In genomic region chr21:25638634-25639166, GRCh38 we compare ENCODE assay signal across 9 cellular contexts. TPM values are rescaled to one million over a fixed set of nuclear protein-coding genes. Genes with fewer than 3 reads are reported as not detected.
DNase-seq lines count a peak whose midpoint lies in the region; ATAC-seq and TF ChIP-seq lines count a peak whose summit lies in the region.
"Had no signal": no experiment of that assay in that cellular context is flagged by ENCODE, and none has a peak within 500 bp of the region (broad histone marks: within the 10 kb centered on the region; RNA-seq: fewer than 3 reads in every experiment).

No MANE protein-coding gene starts in this region.

- H3K9me3 Mint-ChIP-seq in activated T-cell treated with anti-CD3 and anti-CD28 coated beads, Interleukin-2, amount 50 U/mL, for 72 hours: peaks cover 3 to 4% of the 10 kb centered on the region in 2 donors

- H3K27ac ChIP-seq in Karpas-422 (ENCODE audit: low read length) (no peak overlapping the region), coronary artery (peak overlapping the region; percentile 54 to 77), muscle layer of colon (ENCODE audit: low read depth, low read length) (peak overlapping the region; percentile 16)
- H3K27ac ChIP-seq: epithelial cell of prostate had no signal

- H3K9ac ChIP-seq in Karpas-422 (ENCODE audit: low read length): peak overlapping the region; percentile 71
- peak overlapping the region; percentile 0 for H3K9ac ChIP-seq in muscle layer of colon (ENCODE audit: low read length)

- H3K27me3 ChIP-seq in Karpas-422 (ENCODE audit: low read length) (peaks cover 2% of the 10 kb centered on the region; the same call in 1 of the 2 replicates), muscle layer of colon (ENCODE audit: control insufficient read depth in 1 of 2, insufficient read depth in 2 of 2, low read length in 2 of 2) (no peaks in the 10 kb centered on the region)

- H3K36me3 ChIP-seq in Karpas-422 (ENCODE audit: insufficient read depth, low read length) (no peaks in the 10 kb centered on the region), muscle layer of colon (ENCODE audit: insufficient read depth, low read length) (no peaks in the 10 kb centered on the region)

- DNase-seq in activated T-cell treated with anti-CD3 and anti-CD28 coated beads, Interleukin-2, amount 50 U/mL, for 72 hours: no peak
- no peak for DNase-seq in activated T-cell treated with anti-CD3 and anti-CD28 coated beads, Interleukin-2, amount 50 U/mL, for 48 hours
- DNase-seq in Karpas-422: peak; percentile 54
- no peak for DNase-seq in coronary artery (ENCODE audit: low spot score)
- no peak for DNase-seq in D341Med (ENCODE audit: low spot score)
- DNase-seq in SK-N-DZ (ENCODE audit: low spot score): no peak

- H3K36me3 Mint-ChIP-seq in activated T-cell treated with anti-CD3 and anti-CD28 coated beads, Interleukin-2, amount 50 U/mL, for 72 hours (ENCODE audit: insufficient read depth in 2 of 2): peaks cover 0 to 4% of the 10 kb centered on the region in 2 donors

- ATAC-seq in activated T-cell treated with anti-CD3 and anti-CD28 coated beads, Interleukin-2, amount 50 U/mL, for 72 hours (replicated peaks in 1 of 2): no peak
- no peak for ATAC-seq in HG02678 (IDR thresholded peaks at IDR 0.05; ENCODE audit: unreplicated experiment)

- no peaks in the 10 kb centered on the region for H4K20me1 ChIP-seq in Karpas-422 (ENCODE audit: insufficient read depth, low read depth, low read length)

- peak overlapping the region; percentile 86 for H3K4me2 ChIP-seq in Karpas-422 (ENCODE audit: low read depth, low read length, poor library complexity, severe bottlenecking)

- H3K9me3 ChIP-seq in Karpas-422 (ENCODE audit: low read length) (no peaks in the 10 kb centered on the region), muscle layer of colon (ENCODE audit: low read length) (no peaks in the 10 kb centered on the region)

- peaks cover 56% of the 10 kb centered on the region for H3K27me3 Mint-ChIP-seq in activated T-cell treated with anti-CD3 and anti-CD28 coated beads, Interleukin-2, amount 50 U/mL, for 72 hours (ENCODE audit: low read depth)

- H3K4me1 ChIP-seq in Karpas-422 (ENCODE audit: low read length) (peaks cover 27% of the 10 kb centered on the region), muscle layer of colon (ENCODE audit: insufficient read depth, low read length) (peaks cover 15% of the 10 kb centered on the region)

- H3K4me3 ChIP-seq in Karpas-422 (ENCODE audit: low read length): peak overlapping the region; percentile 69
- H3K4me3 ChIP-seq in coronary artery: peak overlapping the region; percentile 85
- peak overlapping the region; percentile 73 to 76 for H3K4me3 ChIP-seq in muscle layer of colon (ENCODE audit: low read depth in 1 of 2, low read length in 2 of 2)

- TF ChIP-seq CTCF in coronary artery (IDR thresholded peaks at IDR 0.05): no peak

- H3K9me2 ChIP-seq in Karpas-422 (replicated peaks; ENCODE audit: insufficient read depth, low read length): no peaks in the 10 kb centered on the region; the same call in 1 of the 2 replicates

- peak overlapping the region; percentile 7 for H3K27ac Mint-ChIP-seq in activated T-cell treated with anti-CD3 and anti-CD28 coated beads, Interleukin-2, amount 50 U/mL, for 72 hours

- H2AFZ ChIP-seq in Karpas-422 (ENCODE audit: low read length): peak overlapping the region; percentile 95

- H3K4me3 Mint-ChIP-seq in activated T-cell treated with anti-CD3 and anti-CD28 coated beads, Interleukin-2, amount 50 U/mL, for 72 hours: peak overlapping the region; percentile 69 to 84

- peaks cover 50% of the 10 kb centered on the region for H3K4me1 Mint-ChIP-seq in activated T-cell treated with anti-CD3 and anti-CD28 coated beads, Interleukin-2, amount 50 U/mL, for 72 hours (ENCODE audit: low read depth)

- H3K79me2 ChIP-seq in Karpas-422 (ENCODE audit: low read length): no peaks in the 10 kb centered on the region

RNA-seq across cellular contexts. Expression of gene JAM2, which starts 0.4 kb away (rescaled TPM):
- total RNA-seq in activated T-cell treated with anti-CD3 and anti-CD28 coated beads, Interleukin-2, amount 50 U/mL, for 72 hours: 1 to 10 TPM; 2.0 to 2.7 TPM
- 0.26 and 0.83 TPM in 2 replicates for total RNA-seq in Karpas-422 (2014; rRNA removed; shearing (Covaris generic); ENCODE audit: low replicate concordance)
- 22.8 and 24.4 TPM in 2 replicates for polyA plus RNA-seq in SK-N-DZ (2014; cell fraction: cytosol; rRNA removed)
- polyA plus RNA-seq in SK-N-DZ (2014; cell fraction: nucleus; rRNA removed): 28.0 and 49.6 TPM in 2 replicates

RNA-seq across cellular contexts. Expression of gene MRPL39, which starts 31.4 kb away (rescaled TPM):
- total RNA-seq in activated T-cell treated with anti-CD3 and anti-CD28 coated beads, Interleukin-2, amount 50 U/mL, for 72 hours: 10 to 100 TPM; 42.8 to 50.9 TPM
- 40.0 and 47.9 TPM in 2 replicates for total RNA-seq in Karpas-422 (2014; rRNA removed; shearing (Covaris generic); ENCODE audit: low replicate concordance)
- 53.1 and 67.9 TPM in 2 replicates for polyA plus RNA-seq in SK-N-DZ (2014; cell fraction: cytosol; rRNA removed)
- polyA plus RNA-seq in SK-N-DZ (2014; cell fraction: nucleus; rRNA removed): 21.6 and 37.5 TPM in 2 replicates
